37 cellular contexts compared by ENCODE assay signal in the genomic region with DNA sequence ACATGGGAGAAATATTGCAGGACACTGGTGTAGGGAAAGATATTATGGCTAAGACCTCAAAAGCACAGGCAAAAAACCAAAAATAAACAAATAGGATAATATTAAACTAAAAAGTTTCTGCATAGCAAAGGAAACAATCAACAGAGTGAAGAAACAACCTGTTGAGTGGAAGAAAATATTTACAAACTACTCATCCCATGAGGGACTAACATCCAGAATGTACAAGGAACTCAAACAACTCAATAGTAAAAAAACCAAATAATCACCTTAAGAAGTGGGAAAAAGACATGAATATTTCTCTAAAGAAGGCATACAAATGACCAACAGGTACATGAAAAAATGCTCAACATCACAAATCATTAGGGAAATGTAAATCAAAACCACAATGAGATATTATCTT.
"Had no signal": no experiment of that assay in that cellular context is flagged by ENCODE, and none has a peak within 500 bp of the region (broad histone marks: within the 10 kb centered on the region; RNA-seq: fewer than 3 reads in every experiment).

No MANE protein-coding gene starts in this region.

- H3K4me1 Mint-ChIP-seq: activated naive CD4-positive, alpha-beta T cell treated with anti-CD3 and anti-CD28 coated beads, Interleukin-2, amount 10 ng/mL, durations not matched to agents 7 days and 5 days; activated naive CD4-positive, alpha-beta T cell treated with anti-CD3 and anti-CD28 coated beads, Interleukin-2, amount 50 U/mL, for 24 hours; activated naive CD8-positive, alpha-beta T cell treated with anti-CD3 and anti-CD28 coated beads for 36 hours; activated naive CD8-positive, alpha-beta T cell treated with anti-CD3 and anti-CD28 coated beads, Interleukin-2, amount 50 U/mL, for 24 hours; brain; central memory CD8-positive, alpha-beta T cell had no signal

- DNase-seq: activated effector memory CD4-positive, alpha-beta T cell treated with anti-CD3 and anti-CD28 coated beads, Interleukin-2, amount 50 U/mL, for 16 hours; activated effector memory CD4-positive, alpha-beta T cell treated with Interleukin-2 at 50 U/mL for 16 hours; activated gamma-delta T cell; activated gamma-delta T cell treated with Interleukin-2 at 50 U/mL for 16 hours; activated naive CD4-positive, alpha-beta T cell; activated naive CD4-positive, alpha-beta T cell treated with anti-CD3 and anti-CD28 coated beads for 36 hours; activated naive CD4-positive, alpha-beta T cell treated with anti-CD3 and anti-CD28 coated beads, Interleukin-2, amount 10 ng/mL, durations not matched to agents 7 days and 5 days; activated naive CD4-positive, alpha-beta T cell treated with anti-CD3 and anti-CD28 coated beads, Interleukin-2, amount 50 U/mL, for 16 hours; activated naive CD4-positive, alpha-beta T cell treated with Interleukin-2 at 50 U/mL for 16 hours; activated naive CD8-positive, alpha-beta T cell treated with anti-CD3 and anti-CD28 coated beads for 36 hours; activated naive CD8-positive, alpha-beta T cell treated with anti-CD3 and anti-CD28 coated beads, Interleukin-2, amount 10 ng/mL, durations not matched to agents 7 days and 5 days; activated naive CD8-positive, alpha-beta T cell treated with anti-CD3 and anti-CD28 coated beads, Interleukin-2, amount 50 U/mL, for 24 hours; activated T-cell treated with anti-CD3 and anti-CD28 coated beads, Interleukin-2, amount 50 U/mL, for 24 hours; activated T-cell treated with anti-CD3 and anti-CD28 coated beads, Interleukin-2, amount 50 U/mL, for 4 hours; activated T-cell treated with anti-CD3 and anti-CD28 coated beads, Interleukin-2, amount 50 U/mL, for 48 hours; activated T-cell treated with anti-CD3 and anti-CD28 coated beads, Interleukin-2, amount 50 U/mL, for 72 hours; adrenal gland; amniotic stem cell; amygdala; anterior cingulate cortex; aorta; body of pancreas; brain microvascular endothelial cell; caudate nucleus; central memory CD4-positive, alpha-beta T cell; cerebellar nuclear complex had no signal

- H3K4me1 ChIP-seq: adrenal gland, ascending aorta, body of pancreas, breast epithelium had no signal

- H3K4me3 ChIP-seq: adrenal gland, ascending aorta, body of pancreas, breast epithelium, cardiac muscle cell had no signal

- H3K36me3 ChIP-seq: adrenal gland, ascending aorta, brain microvascular endothelial cell, breast epithelium, cardiac muscle cell had no signal

- H3K36me3 Mint-ChIP-seq: activated naive CD4-positive, alpha-beta T cell treated with anti-CD3 and anti-CD28 coated beads, Interleukin-2, amount 10 ng/mL, durations not matched to agents 7 days and 5 days had no signal

- H3K4me3 Mint-ChIP-seq: activated naive CD4-positive, alpha-beta T cell treated with anti-CD3 and anti-CD28 coated beads for 36 hours; activated naive CD4-positive, alpha-beta T cell treated with anti-CD3 and anti-CD28 coated beads, Interleukin-2, amount 10 ng/mL, durations not matched to agents 7 days and 5 days; activated naive CD4-positive, alpha-beta T cell treated with anti-CD3 and anti-CD28 coated beads, Interleukin-2, amount 50 U/mL, for 24 hours; activated naive CD8-positive, alpha-beta T cell; activated naive CD8-positive, alpha-beta T cell treated with anti-CD3 and anti-CD28 coated beads for 36 hours; activated naive CD8-positive, alpha-beta T cell treated with anti-CD3 and anti-CD28 coated beads, Interleukin-2, amount 10 ng/mL, durations not matched to agents 7 days and 5 days; activated naive CD8-positive, alpha-beta T cell treated with anti-CD3 and anti-CD28 coated beads, Interleukin-2, amount 50 U/mL, for 24 hours; activated T-cell treated with anti-CD3 and anti-CD28 coated beads, Interleukin-2, amount 50 U/mL, for 24 hours; activated T-cell treated with anti-CD3 and anti-CD28 coated beads, Interleukin-2, amount 50 U/mL, for 4 hours; activated T-cell treated with anti-CD3 and anti-CD28 coated beads, Interleukin-2, amount 50 U/mL, for 72 hours; activated T-helper 1 cell treated with anti-CD3 and anti-CD28 coated beads, Interleukin-12 subunit alpha, Interleukin-12 subunit beta, Interleukin-2, Interleukin-4 antibody, amounts not matched to agents 30 ng/mL and 10 ng/mL and 1 ng/mL, durations not matched to agents 14 hours and 24 hours and 36 hours; activated T-helper 17 cell treated with anti-CD3 and anti-CD28 coated beads, Interleukin-2, amount 50 U/mL, for 72 hours; brain; central memory CD8-positive, alpha-beta T cell had no signal

- H3K27ac ChIP-seq: adrenal gland, ascending aorta, body of pancreas, brain microvascular endothelial cell, breast epithelium, cardiac muscle cell had no signal

- ATAC-seq: activated naive CD4-positive, alpha-beta T cell treated with anti-CD3 and anti-CD28 coated beads, Interleukin-2, amount 50 U/mL, for 72 hours; activated naive CD8-positive, alpha-beta T cell treated with anti-CD3 and anti-CD28 coated beads, Interleukin-2, amount 50 U/mL, for 24 hours; activated T-cell treated with anti-CD3 and anti-CD28 coated beads, Interleukin-2, amount 50 U/mL, for 4 hours; activated T-cell treated with anti-CD3 and anti-CD28 coated beads, Interleukin-2, amount 50 U/mL, for 72 hours; activated T-helper 17 cell treated with anti-CD3 and anti-CD28 coated beads, Interleukin-2, amount 50 U/mL, for 72 hours; body of pancreas had no signal

- H3K9me3 ChIP-seq: adrenal gland had no signal

- H3K27ac Mint-ChIP-seq: activated naive CD4-positive, alpha-beta T cell treated with anti-CD3 and anti-CD28 coated beads for 36 hours; activated naive CD4-positive, alpha-beta T cell treated with anti-CD3 and anti-CD28 coated beads, Interleukin-2, amount 10 ng/mL, durations not matched to agents 7 days and 5 days; activated naive CD4-positive, alpha-beta T cell treated with anti-CD3 and anti-CD28 coated beads, Interleukin-2, amount 50 U/mL, for 24 hours; activated naive CD4-positive, alpha-beta T cell treated with anti-CD3 and anti-CD28 coated beads, Interleukin-2, amount 50 U/mL, for 72 hours; activated naive CD8-positive, alpha-beta T cell; activated naive CD8-positive, alpha-beta T cell treated with anti-CD3 and anti-CD28 coated beads for 36 hours; activated naive CD8-positive, alpha-beta T cell treated with anti-CD3 and anti-CD28 coated beads, Interleukin-2, amount 10 ng/mL, durations not matched to agents 7 days and 5 days; activated naive CD8-positive, alpha-beta T cell treated with anti-CD3 and anti-CD28 coated beads, Interleukin-2, amount 50 U/mL, for 24 hours; activated T-cell treated with anti-CD3 and anti-CD28 coated beads, Interleukin-2, amount 50 U/mL, for 24 hours; activated T-cell treated with anti-CD3 and anti-CD28 coated beads, Interleukin-2, amount 50 U/mL, for 72 hours; activated T-helper 1 cell treated with anti-CD3 and anti-CD28 coated beads, Interleukin-12 subunit alpha, Interleukin-12 subunit beta, Interleukin-2, Interleukin-4 antibody, amounts not matched to agents 30 ng/mL and 10 ng/mL and 1 ng/mL, durations not matched to agents 14 hours and 24 hours and 36 hours; activated T-helper 17 cell treated with anti-CD3 and anti-CD28 coated beads, Interleukin-2, amount 50 U/mL, for 72 hours; activated T-helper 2 cell treated with anti-CD3 and anti-CD28 coated beads, Interferon-gamma antibody, Interleukin-2, Interleukin-4, amounts not matched to agents 10 μg/mL and 5 μg/mL and 100 μg/mL, durations not matched to agents 14 hours and 24 hours and 36 hours; brain had no signal
